In genomic region chr1:1177452-1178206, GRCh38 we compare ENCODE assay signal across 1 cellular context.
TF ChIP-seq lines count a peak whose summit lies in the region.

No MANE protein-coding gene starts in this region.

TF ChIP-seq in H1, 55 proteins besides CTCF, POLR2A, EP300 and RAD21:
- TF ChIP-seq RBBP5 (IDR thresholded peaks at IDR 0.05; ENCODE audit: borderline replicate concordance, low read depth, low read length) (no peak), EZH2 (IDR thresholded peaks at IDR 0.05; ENCODE audit: low read depth, low read length, severe bottlenecking) (no peak), BRCA1 (IDR thresholded peaks at IDR 0.05; ENCODE audit: low read depth, low read length) (no peak), JUND (IDR thresholded peaks at IDR 0.05; ENCODE audit: low read length) (no peak), BCL11A (IDR thresholded peaks at IDR 0.05; ENCODE audit: low read depth in 2 of 2, low read length in 2 of 2) (no peak), ATF3 (IDR thresholded peaks at IDR 0.05; ENCODE audit: insufficient read depth, low read depth, low read length) (no peak), CBX5 (IDR thresholded peaks at IDR 0.05; ENCODE audit: low read depth, low read length) (no peak), MAFK (IDR thresholded peaks at IDR 0.05; ENCODE audit: low read depth, low read length) (no peak), BACH1 (IDR thresholded peaks at IDR 0.05; ENCODE audit: low read length) (no peak), TCF12 (IDR thresholded peaks at IDR 0.05; ENCODE audit: low read depth, low read length) (no peak), KDM5A (IDR thresholded peaks at IDR 0.05; ENCODE audit: low read length) (no peak), KDM4A (IDR thresholded peaks at IDR 0.05; ENCODE audit: low read depth, low read length, severe bottlenecking) (no peak), YY1 (IDR thresholded peaks at IDR 0.05; ENCODE audit: low read depth, low read length) (no peak), CHD7 (IDR thresholded peaks at IDR 0.05; ENCODE audit: insufficient replicate concordance, low read length) (no peak), RNF2 (IDR thresholded peaks at IDR 0.05; ENCODE audit: borderline replicate concordance, low read depth, low read length, missing control alignments, poor library complexity, severe bottlenecking) (no peak), TAF1 (IDR thresholded peaks at IDR 0.05; ENCODE audit: low read depth, low read length) (no peak), CREB1 (IDR thresholded peaks at IDR 0.05) (no peak)
